In the genomic region with DNA sequence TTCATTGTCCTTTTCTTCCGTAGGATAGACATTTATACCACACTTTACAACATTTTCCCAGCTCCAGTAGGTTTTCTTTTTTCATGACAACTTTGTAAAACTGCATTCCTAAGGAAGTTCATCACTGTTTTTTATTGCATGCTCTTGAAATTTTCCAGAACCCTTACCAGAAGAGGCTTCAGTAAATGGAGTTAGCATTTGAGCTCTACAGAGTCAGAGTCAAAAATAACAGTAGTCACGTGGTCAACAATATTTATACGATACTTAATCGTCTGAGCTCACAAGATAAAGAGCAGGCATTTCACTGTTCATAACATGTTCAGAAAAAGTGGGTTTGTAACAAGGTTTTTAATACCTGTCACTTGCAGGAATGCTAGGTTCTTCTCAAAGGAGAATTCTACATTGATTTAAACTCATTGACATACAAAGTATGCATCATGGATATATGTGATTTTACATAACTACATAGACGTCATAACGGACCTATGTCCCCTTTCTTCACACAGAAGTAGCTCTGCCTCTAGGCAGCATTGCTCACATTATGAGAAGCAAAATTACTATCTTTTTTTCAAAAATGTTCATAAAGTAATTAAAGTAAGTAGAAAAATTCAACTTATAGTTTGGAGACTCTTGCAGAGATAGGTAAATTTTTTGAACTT, we compare ENCODE assay signal across 10 cellular contexts.
DNase-seq lines count a peak whose midpoint lies in the region; ATAC-seq and TF ChIP-seq lines count a peak whose summit lies in the region.
"Had no signal": no experiment of that assay in that cellular context is flagged by ENCODE, and none has a peak within 500 bp of the region (broad histone marks: within the 10 kb centered on the region; RNA-seq: fewer than 3 reads in every experiment).

No MANE protein-coding gene starts in this region.

- ATAC-seq in gastrocnemius medialis: peak; percentile 25 to 61
- ATAC-seq in activated CD8-positive, alpha-beta T cell treated with anti-CD3 and anti-CD28 coated beads, Interleukin-2, amount 10 ng/mL, durations not matched to agents 7 days and 5 days: no peak

- no peak for TF ChIP-seq POLR2A in gastrocnemius medialis (IDR thresholded peaks at IDR 0.05)

- no peaks in the 10 kb centered on the region for H3K4me1 Mint-ChIP-seq in activated CD8-positive, alpha-beta T cell treated with anti-CD3 and anti-CD28 coated beads, Interleukin-2, amount 10 ng/mL, durations not matched to agents 7 days and 5 days (ENCODE audit: low read depth)

- peak overlapping the region; percentile 35 to 37 for H3K4me3 ChIP-seq in ascending aorta
- peak overlapping the region; percentile 14 for H3K4me3 ChIP-seq in left ventricle myocardium inferior
- peak overlapping the region in 2 of 4 donors; percentile 0 to 1 for H3K4me3 ChIP-seq in gastrocnemius medialis

- peak; percentile 11 for DNase-seq in ELF-1 (ENCODE audit: low read depth, low spot score)
- DNase-seq in ascending aorta (ENCODE audit: low spot score in 2 of 2): no peak
- no peak for DNase-seq in left ventricle myocardium inferior
- no peak for DNase-seq in gastrocnemius medialis
- no peak for DNase-seq in SKM-1 treated with dmso at 0.1 percent for 144 hours (lab: John Stamatoyannopoulos, UW; ENCODE audit: unreplicated experiment)
- no peak for DNase-seq in posterior cingulate gyrus
- no peak for DNase-seq in activated CD8-positive, alpha-beta T cell treated with anti-CD3 and anti-CD28 coated beads, Interleukin-2, amount 10 ng/mL, durations not matched to agents 7 days and 5 days
- no peak for DNase-seq in NCI-H82 (lab: John Stamatoyannopoulos, UW)
- DNase-seq: activated T-cell treated with anti-CD3 and anti-CD28 coated beads for 4 hours, MM.1S had no signal

- CTCF ChIA-PET in activated CD8-positive, alpha-beta T cell treated with anti-CD3 and anti-CD28 coated beads, Interleukin-2, amount 10 ng/mL, durations not matched to agents 7 days and 5 days (lab: Charles Lee): no interaction called here

- H3K36me3 Mint-ChIP-seq in activated CD8-positive, alpha-beta T cell treated with anti-CD3 and anti-CD28 coated beads, Interleukin-2, amount 10 ng/mL, durations not matched to agents 7 days and 5 days (ENCODE audit: low read depth): no peaks in the 10 kb centered on the region

- POLR2A ChIA-PET in activated CD8-positive, alpha-beta T cell treated with anti-CD3 and anti-CD28 coated beads, Interleukin-2, amount 10 ng/mL, durations not matched to agents 7 days and 5 days (lab: Charles Lee): no interaction called here

- in situ Hi-C loops in gastrocnemius medialis (cut with MboI; ENCODE audit: low sequenced_read_pairs in 4 of 4): loop anchor here in 1 of 4 donors (10.0 kb wide), 1 partner anchor 188 kb away; a partner anchor contains a TSS

- intact Hi-C loops in ascending aorta (cut with DNase I) (loop anchor here (2.0 to 10.0 kb wide), 4 partner anchors 85 to 628 kb away; no protein-coding TSS in a partner anchor), left ventricle myocardium inferior (cut with micrococcal nuclease) (loop anchor here (5.0 kb wide), 1 partner anchor 190 kb away; no protein-coding TSS in a partner anchor), gastrocnemius medialis (cut with DNase I; ENCODE audit: low total_unique reads) (loop anchor here (5.0 kb wide), 1 partner anchor 190 kb away; no protein-coding TSS in a partner anchor), posterior cingulate gyrus (cut with DNase I) (no loop called here)

- H3K27ac ChIP-seq in ascending aorta: peak overlapping the region; percentile 68 to 80
- peak overlapping the region; percentile 71 for H3K27ac ChIP-seq in left ventricle myocardium inferior (replicated peaks)
- peak overlapping the region; percentile 45 to 66 (median 54) for H3K27ac ChIP-seq in gastrocnemius medialis

- H3K4me3 Mint-ChIP-seq in activated CD8-positive, alpha-beta T cell treated with anti-CD3 and anti-CD28 coated beads, Interleukin-2, amount 10 ng/mL, durations not matched to agents 7 days and 5 days: no peak overlapping the region

- H3K9me3 ChIP-seq in ascending aorta (no peaks in the 10 kb centered on the region), left ventricle myocardium inferior (replicated peaks) (no peaks in the 10 kb centered on the region), gastrocnemius medialis (no peaks in the 10 kb centered on the region)

- H3K27me3 ChIP-seq in ascending aorta (no peaks in the 10 kb centered on the region), left ventricle myocardium inferior (ENCODE audit: low read depth) (no peaks in the 10 kb centered on the region), gastrocnemius medialis (no peaks in the 10 kb centered on the region)

- no peak overlapping the region for H3K27ac Mint-ChIP-seq in activated CD8-positive, alpha-beta T cell treated with anti-CD3 and anti-CD28 coated beads, Interleukin-2, amount 10 ng/mL, durations not matched to agents 7 days and 5 days

- H3K36me3 ChIP-seq in ascending aorta: no peaks in the 10 kb centered on the region
- H3K36me3 ChIP-seq in left ventricle myocardium inferior: no peaks in the 10 kb centered on the region
- H3K36me3 ChIP-seq in gastrocnemius medialis: no peaks in the 10 kb centered on the region

- H3K9me3 Mint-ChIP-seq in activated CD8-positive, alpha-beta T cell treated with anti-CD3 and anti-CD28 coated beads, Interleukin-2, amount 10 ng/mL, durations not matched to agents 7 days and 5 days (ENCODE audit: insufficient read depth): no peaks in the 10 kb centered on the region

- H3K4me1 ChIP-seq in ascending aorta: peaks cover 0 to 28% of the 10 kb centered on the region in 2 donors
- peaks cover 8% of the 10 kb centered on the region for H3K4me1 ChIP-seq in left ventricle myocardium inferior
- peaks cover 0 to 3% of the 10 kb centered on the region in 2 donors for H3K4me1 ChIP-seq in gastrocnemius medialis

- TF ChIP-seq CTCF in ascending aorta (IDR thresholded peaks at IDR 0.05): no peak
- TF ChIP-seq CTCF in left ventricle myocardium inferior (IDR thresholded peaks at IDR 0.05; ENCODE audit: borderline replicate concordance): no peak
- no peak for TF ChIP-seq CTCF in gastrocnemius medialis (IDR thresholded peaks at IDR 0.05 in 4 of 5, conservative IDR thresholded peaks at IDR 0.05 in 1 of 5)

- no peaks in the 10 kb centered on the region for H3K27me3 Mint-ChIP-seq in activated CD8-positive, alpha-beta T cell treated with anti-CD3 and anti-CD28 coated beads, Interleukin-2, amount 10 ng/mL, durations not matched to agents 7 days and 5 days (ENCODE audit: low read depth)
